ENCODE assay signal across 17 cellular contexts in the genomic region with DNA sequence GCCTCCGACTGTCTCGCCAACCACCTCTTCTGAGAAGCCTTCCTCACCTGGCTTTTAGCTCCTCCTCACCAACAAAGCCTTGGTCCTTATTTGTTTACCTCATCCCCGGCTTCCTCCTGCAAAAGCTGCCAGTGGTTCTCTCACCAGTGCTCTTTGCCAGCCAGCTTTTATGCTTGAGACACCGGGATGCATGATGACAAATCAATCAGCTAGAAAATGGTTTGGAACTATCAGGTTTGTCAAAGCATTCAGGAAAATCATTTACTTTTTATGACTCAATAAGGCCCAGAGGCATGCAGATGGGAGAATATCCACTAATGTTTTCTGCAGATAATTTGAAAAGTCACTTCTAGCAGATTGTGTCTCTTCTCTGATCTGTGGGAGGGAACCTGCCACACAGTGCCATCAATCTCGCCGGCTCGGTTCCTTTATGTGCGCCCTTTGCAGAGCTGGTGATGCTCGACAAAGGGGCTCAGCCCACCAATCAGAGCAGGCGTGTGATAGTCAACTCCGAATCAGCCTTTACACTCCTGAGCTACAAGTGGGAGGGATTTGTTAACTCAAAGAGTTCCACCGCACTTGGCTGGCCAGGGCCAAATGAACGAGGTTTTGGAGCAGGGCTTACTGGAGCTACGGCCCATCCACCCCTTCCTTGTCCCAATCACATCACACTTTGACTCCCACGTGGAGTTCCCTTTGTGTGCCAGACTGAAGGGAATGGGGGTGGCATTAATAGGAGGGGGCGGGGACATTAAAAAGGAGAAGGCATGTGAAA.
DNase-seq lines count a peak whose midpoint lies in the region; ATAC-seq, FAIRE-seq and TF ChIP-seq lines count a peak whose summit lies in the region.
"Had no signal": no experiment of that assay in that cellular context is flagged by ENCODE, and none has a peak within 500 bp of the region (broad histone marks: within the 10 kb centered on the region; RNA-seq: fewer than 3 reads in every experiment).

No MANE protein-coding gene starts in this region.

- no peak overlapping the region for H3K4me3 ChIP-seq in H7 (ENCODE audit: insufficient read depth, low read depth, low read length)
- H3K4me3 ChIP-seq: adrenal gland, pancreas had no signal

- H3K36me3 ChIP-seq in H7 (replicated peaks; ENCODE audit: control insufficient read depth, insufficient read depth, low read length), result no peaks in the 10 kb centered on the region
- H3K36me3 ChIP-seq: adrenal gland, pancreas had no signal

- in situ Hi-C loops in GM13976 (cut with MboI; ENCODE audit: low sequenced_read_pairs, unreplicated experiment), result no loop called here

- H3K27me3 ChIP-seq in H7 (ENCODE audit: control insufficient read depth, insufficient read depth, low read length), result no peaks in the 10 kb centered on the region; the same call in 1 of the 2 replicates
- H3K27me3 ChIP-seq: adrenal gland, pancreas had no signal

- no peak for TF ChIP-seq CTCF in GM13976 (IDR thresholded peaks at IDR 0.05; ENCODE audit: borderline replicate concordance, control extremely low read depth, extremely low read depth, insufficient read depth, missing control alignments)

- ATAC-seq in HG02798 (IDR thresholded peaks at IDR 0.05; ENCODE audit: poor library complexity, unreplicated experiment), result no peak
- ATAC-seq: CD8-positive, alpha-beta T cell; pancreas; sciatic nerve had no signal

- DNase-seq in H7 (peak; percentile 54), RCC 7860 (ENCODE audit: low spot score) (no peak), left kidney (ENCODE audit: low read depth, low spot score) (peak; percentile 97), putamen (ENCODE audit: low spot score) (peak; percentile 79), 8988T (no peak), GM13976 (ENCODE audit: low spot score) (no peak)
- DNase-seq: activated naive CD4-positive, alpha-beta T cell treated with Interleukin-2 at 50 U/mL for 16 hours; activated T-cell treated with anti-CD3 and anti-CD28 coated beads, Interleukin-2, amount 50 U/mL, for 1 hour; CD8-positive, alpha-beta T cell; mammary epithelial cell; NCI-H526; stimulated activated CD4-positive, alpha-beta T cell treated with anti-CD3 and anti-CD28 coated beads, Interleukin-4, amount 100 ng/mL, for 4 hours; stimulated activated naive CD4-positive, alpha-beta T cell had no signal

- FAIRE-seq in RCC 7860 (lab: Jason Lieb, UNC), result peak; percentile 20
- FAIRE-seq: pancreas had no signal

Comparison
In these comparisons a context has a peak if more than half of its experiments do, and no peak if none do; other contexts are left out.
1. DNase-seq: peak in H7 (single experiment), left kidney (single experiment) and putamen (single experiment); none in RCC 7860 (single experiment), 8988T (single experiment) and GM13976 (single experiment).